In genomic region chr17:27398691-27399090, GRCh38 we compare ENCODE assay signal across 24 cellular contexts.
"Had no signal": no experiment of that assay in that cellular context is flagged by ENCODE, and none has a peak within 500 bp of the region (broad histone marks: within the 10 kb centered on the region; RNA-seq: fewer than 3 reads in every experiment).

No MANE protein-coding gene starts in this region.

- H3K9me3 ChIP-seq: left ventricle myocardium inferior, neutrophil, right atrium auricular region, sigmoid colon, testis, thyroid gland, transverse colon, upper lobe of right lung had no signal

- H3K4me3 ChIP-seq: hepatocyte, left ventricle myocardium inferior, lung, neural progenitor cell, right atrium auricular region, sigmoid colon, smooth muscle cell, testis, thyroid gland, transverse colon, upper lobe of right lung had no signal

- ATAC-seq: natural killer cell; stimulated activated memory B cell treated with anti-CD40 and anti-IgM and Interleukin-4, amounts not matched to agents 10 μg/mL and 1 μg/mL and 100 μg/mL, for 72 hours; stimulated activated naive CD8-positive, alpha-beta T cell treated with anti-CD3 and anti-CD28 coated beads, Interleukin-15, amount 100 ng/mL, for 72 hours; upper lobe of right lung had no signal

- DNase-seq: left ventricle myocardium inferior; mesendoderm; naive B cell; natural killer cell; nephron progenitor cell; occipital lobe; sigmoid colon; stimulated activated CD4-positive, alpha-beta T cell treated with anti-CD3 and anti-CD28 coated beads, Interleukin-1b, Interleukin-23, amount 100 ng/mL, for 48 hours; stimulated activated CD4-positive, alpha-beta T cell treated with anti-CD3 and anti-CD28 coated beads, Interleukin-2, amount 100 ng/mL, for 48 hours; stimulated activated CD4-positive, alpha-beta T cell treated with anti-CD3 and anti-CD28 coated beads, Interleukin-4, amount 100 ng/mL, for 4 hours; stimulated activated CD8-positive, alpha-beta memory T cell treated with anti-CD3 and anti-CD28 coated beads, Interleukin-4, amount 100 ng/mL, for 48 hours; stimulated activated naive CD4-positive, alpha-beta T cell treated with Interleukin-2 at 50 U/mL for 16 hours; stimulated activated naive CD8-positive, alpha-beta T cell treated with anti-CD3 and anti-CD28 coated beads, Interleukin-15, amount 100 ng/mL, for 72 hours; testis; thyroid gland; transverse colon; upper lobe of right lung had no signal

- H3K36me3 ChIP-seq: left ventricle myocardium inferior, neural progenitor cell, neutrophil, right atrium auricular region, sigmoid colon, thyroid gland, transverse colon, upper lobe of right lung had no signal

- H3K27ac ChIP-seq: hepatocyte, left ventricle myocardium inferior, neural progenitor cell, neutrophil, right atrium auricular region, sigmoid colon, testis, thyroid gland, transverse colon, upper lobe of right lung had no signal

- H3K4me1 ChIP-seq: neural progenitor cell, right atrium auricular region, sigmoid colon, testis, transverse colon had no signal

- H3K27me3 ChIP-seq: hepatocyte, neural progenitor cell, right atrium auricular region, sigmoid colon, testis, thyroid gland, transverse colon, upper lobe of right lung had no signal
